ENCODE assay signal across 19 cellular contexts in the genomic region with DNA sequence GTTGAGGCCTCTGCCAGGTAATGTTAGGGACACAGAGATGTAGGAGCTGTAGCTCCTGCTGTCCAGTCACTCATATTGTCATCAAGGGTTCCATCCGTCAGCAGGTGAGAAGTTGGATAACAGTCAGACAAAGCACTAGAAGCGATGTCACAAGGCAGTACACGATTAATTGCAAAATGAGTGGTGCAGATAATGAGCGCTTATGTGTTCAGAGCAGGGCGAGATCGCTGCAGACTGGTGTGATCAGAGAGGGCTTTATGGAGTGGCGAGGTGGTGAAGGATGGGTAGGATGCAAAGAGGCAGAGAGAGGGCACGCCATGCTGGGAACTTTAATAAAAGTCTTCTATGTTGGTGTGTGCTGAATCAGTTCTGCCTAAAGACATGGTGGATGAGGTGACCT. TPM values are rescaled to one million over a fixed set of nuclear protein-coding genes. Genes with fewer than 3 reads are reported as not detected.
DNase-seq lines count a peak whose midpoint lies in the region; ATAC-seq lines count a peak whose summit lies in the region.
"Had no signal": no experiment of that assay in that cellular context is flagged by ENCODE, and none has a peak within 500 bp of the region (broad histone marks: within the 10 kb centered on the region; RNA-seq: fewer than 3 reads in every experiment).

No MANE protein-coding gene starts in this region.

- intact Hi-C loops in activated naive CD4-positive, alpha-beta T cell treated with anti-CD3 and anti-CD28 coated beads for 36 hours (cut with micrococcal nuclease), result loop anchor here (10.0 kb wide), 1 partner anchor 822 kb away; the partner anchor contains the start of gene PPP1R15B

- no peaks in the 10 kb centered on the region for H3K27me3 Mint-ChIP-seq in activated naive CD4-positive, alpha-beta T cell treated with anti-CD3 and anti-CD28 coated beads for 36 hours (ENCODE audit: low read depth)
- H3K27me3 Mint-ChIP-seq in activated naive CD4-positive, alpha-beta T cell treated with anti-CD3 and anti-CD28 coated beads, Interleukin-2, amount 10 ng/mL, durations not matched to agents 7 days and 5 days, result peaks cover 14% of the 10 kb centered on the region
- no peaks in the 10 kb centered on the region for H3K27me3 Mint-ChIP-seq in activated naive CD8-positive, alpha-beta T cell
- H3K27me3 Mint-ChIP-seq: central memory CD8-positive, alpha-beta T cell had no signal

- ATAC-seq in GM19455 (IDR thresholded peaks at IDR 0.05; ENCODE audit: unreplicated experiment) (no peak), HG03432 (IDR thresholded peaks at IDR 0.05; ENCODE audit: unreplicated experiment) (no peak)
- ATAC-seq: HCT116, left colon had no signal

- H3K36me3 Mint-ChIP-seq in activated naive CD4-positive, alpha-beta T cell treated with anti-CD3 and anti-CD28 coated beads for 36 hours (ENCODE audit: low read depth), result peaks cover 65% of the 10 kb centered on the region
- H3K36me3 Mint-ChIP-seq in activated naive CD4-positive, alpha-beta T cell treated with anti-CD3 and anti-CD28 coated beads, Interleukin-2, amount 10 ng/mL, durations not matched to agents 7 days and 5 days, result no peaks in the 10 kb centered on the region
- H3K36me3 Mint-ChIP-seq in activated naive CD8-positive, alpha-beta T cell, result peaks cover 2% of the 10 kb centered on the region
- H3K36me3 Mint-ChIP-seq: CD14-positive monocyte had no signal

- no peaks in the 10 kb centered on the region for H3K9me3 Mint-ChIP-seq in activated naive CD4-positive, alpha-beta T cell treated with anti-CD3 and anti-CD28 coated beads for 36 hours
- no peaks in the 10 kb centered on the region for H3K9me3 Mint-ChIP-seq in activated naive CD4-positive, alpha-beta T cell treated with anti-CD3 and anti-CD28 coated beads, Interleukin-2, amount 10 ng/mL, durations not matched to agents 7 days and 5 days
- H3K9me3 Mint-ChIP-seq in activated naive CD8-positive, alpha-beta T cell (ENCODE audit: low read depth), result no peaks in the 10 kb centered on the region
- H3K9me3 Mint-ChIP-seq: CD14-positive monocyte; central memory CD8-positive, alpha-beta T cell had no signal

- H3K4me1 Mint-ChIP-seq in activated naive CD4-positive, alpha-beta T cell treated with anti-CD3 and anti-CD28 coated beads for 36 hours (ENCODE audit: low read depth), result peaks cover 84% of the 10 kb centered on the region
- H3K4me1 Mint-ChIP-seq in activated naive CD4-positive, alpha-beta T cell treated with anti-CD3 and anti-CD28 coated beads, Interleukin-2, amount 10 ng/mL, durations not matched to agents 7 days and 5 days, result peaks cover 25% of the 10 kb centered on the region
- H3K4me1 Mint-ChIP-seq in activated naive CD8-positive, alpha-beta T cell (ENCODE audit: low read depth), result peaks cover 38% of the 10 kb centered on the region

- H3K27ac Mint-ChIP-seq in activated naive CD4-positive, alpha-beta T cell treated with anti-CD3 and anti-CD28 coated beads for 36 hours, result peak overlapping the region; percentile 98
- no peak overlapping the region for H3K27ac Mint-ChIP-seq in activated naive CD4-positive, alpha-beta T cell treated with anti-CD3 and anti-CD28 coated beads, Interleukin-2, amount 10 ng/mL, durations not matched to agents 7 days and 5 days
- peak overlapping the region; percentile 35 for H3K27ac Mint-ChIP-seq in activated naive CD8-positive, alpha-beta T cell
- H3K27ac Mint-ChIP-seq: CD14-positive monocyte had no signal

- no peak overlapping the region for H3K4me3 Mint-ChIP-seq in activated naive CD4-positive, alpha-beta T cell treated with anti-CD3 and anti-CD28 coated beads for 36 hours
- H3K4me3 Mint-ChIP-seq in activated naive CD4-positive, alpha-beta T cell treated with anti-CD3 and anti-CD28 coated beads, Interleukin-2, amount 10 ng/mL, durations not matched to agents 7 days and 5 days, result no peak overlapping the region
- no peak overlapping the region for H3K4me3 Mint-ChIP-seq in activated naive CD8-positive, alpha-beta T cell
- H3K4me3 Mint-ChIP-seq: CD14-positive monocyte; central memory CD8-positive, alpha-beta T cell had no signal

- CTCF ChIA-PET in activated naive CD4-positive, alpha-beta T cell treated with anti-CD3 and anti-CD28 coated beads for 36 hours (lab: Charles Lee), result interaction anchor here (0.6 to 5.2 kb wide), 2 partner anchors 7 to 16 kb away, joined by 3 to 54 read pairs; partner anchors contain the start of gene TMCC2
- CTCF ChIA-PET in activated naive CD4-positive, alpha-beta T cell treated with anti-CD3 and anti-CD28 coated beads, Interleukin-2, amount 10 ng/mL, durations not matched to agents 7 days and 5 days (lab: Charles Lee), result interaction anchor here (4.4 to 6.8 kb wide), 2 partner anchors 8 to 19 kb away, joined by 29 to 39 read pairs; partner anchors contain the start of gene TMCC2

- DNase-seq in activated naive CD4-positive, alpha-beta T cell treated with anti-CD3 and anti-CD28 coated beads for 36 hours, result peak; percentile 43
- DNase-seq in activated naive CD4-positive, alpha-beta T cell treated with anti-CD3 and anti-CD28 coated beads, Interleukin-2, amount 10 ng/mL, durations not matched to agents 7 days and 5 days, result no peak
- DNase-seq in inferior parietal cortex (ENCODE audit: extremely low spot score), result peak; percentile 31
- peak; percentile 65 for DNase-seq in superior temporal gyrus (ENCODE audit: extremely low spot score)
- DNase-seq: activated CD4-positive, CD25-positive, alpha-beta regulatory T cell treated with anti-CD3 and anti-CD28 coated beads, Interleukin-2, amount 50 U/mL, for 72 hours; activated naive CD4-positive, alpha-beta T cell treated with anti-CD3 and anti-CD28 coated beads, Interleukin-2, amount 50 U/mL, for 16 hours; Calu3; heart left ventricle; left colon; NCI-H1694; NCI-H524; small intestine; stimulated activated CD4-positive, alpha-beta T cell treated with anti-CD3 and anti-CD28 coated beads, Interleukin-1b, Interleukin-23, amount 100 ng/mL, for 48 hours had no signal

RNA-seq across cellular contexts. Expression of gene TMCC2, which starts 8.8 kb away (rescaled TPM):
- total RNA-seq in activated naive CD4-positive, alpha-beta T cell treated with anti-CD3 and anti-CD28 coated beads for 36 hours, result 10 to 100 TPM; 42.5 to 44.8 TPM

RNA-seq across cellular contexts. Expression of gene DSTYK, which starts 25.0 kb away (rescaled TPM):
- total RNA-seq in activated naive CD4-positive, alpha-beta T cell treated with anti-CD3 and anti-CD28 coated beads for 36 hours, result 10 to 100 TPM; 10.9 to 11.5 TPM
